Comparison of ENCODE assay signal across 31 cellular contexts in the genomic region with DNA sequence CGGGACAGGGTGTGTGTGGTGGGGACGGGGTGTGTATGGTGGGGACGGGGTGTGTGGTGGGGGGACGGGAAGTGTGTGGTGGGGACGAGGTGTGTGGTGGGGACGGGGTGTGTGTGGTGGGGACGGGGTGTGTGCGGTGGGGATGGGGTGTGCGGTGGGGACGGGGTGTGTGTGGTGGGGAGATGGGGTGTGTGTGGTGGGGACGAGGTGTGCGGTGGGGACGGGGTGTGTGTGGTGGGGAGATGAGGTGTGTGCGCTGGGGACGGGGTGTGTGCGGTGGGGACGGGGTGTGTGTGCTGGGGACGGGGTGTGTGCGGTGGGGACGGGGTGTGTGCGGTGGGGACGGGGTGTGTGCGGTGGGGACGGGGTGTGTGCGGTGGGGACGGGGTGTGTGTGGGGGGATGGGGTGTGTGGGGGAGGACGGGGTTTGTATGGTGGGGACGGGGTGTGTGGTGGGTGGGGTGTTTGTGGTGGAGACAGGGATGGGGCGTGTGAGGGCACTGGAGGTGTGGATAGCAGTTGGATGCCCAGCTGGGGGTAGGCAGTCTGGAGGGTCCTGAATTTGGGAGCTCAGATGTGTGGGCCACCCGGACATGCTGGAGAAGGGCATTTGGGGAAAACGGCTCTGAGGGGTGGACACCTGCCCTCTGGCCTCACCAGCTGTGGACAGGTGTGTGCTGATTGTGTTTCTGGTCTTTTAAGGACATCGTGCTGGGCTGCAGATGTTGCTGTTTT.
"Had no signal": no experiment of that assay in that cellular context is flagged by ENCODE, and none has a peak within 500 bp of the region (broad histone marks: within the 10 kb centered on the region; RNA-seq: fewer than 3 reads in every experiment).

No MANE protein-coding gene starts in this region.

- H3K4me1 ChIP-seq: breast epithelium, colonic mucosa, pancreas, prostate gland had no signal

- H3K27me3 ChIP-seq: breast epithelium, colonic mucosa, pancreas, sigmoid colon, stomach, tibial artery had no signal

- H3K9me3 ChIP-seq: breast epithelium, colonic mucosa, pancreas, prostate gland, sigmoid colon, stomach, tibial artery had no signal

- H3K4me3 ChIP-seq: breast epithelium, colonic mucosa, pancreas, prostate gland, sigmoid colon, stomach, tibial artery had no signal

- H3K36me3 Mint-ChIP-seq: activated naive CD4-positive, alpha-beta T cell treated with anti-CD3 and anti-CD28 coated beads, Interleukin-2, amount 50 U/mL, for 72 hours; mesothelial cell of epicardium had no signal

- H3K36me3 ChIP-seq: breast epithelium, colonic mucosa, pancreas, prostate gland, sigmoid colon, tibial artery, WERI-Rb-1 had no signal

- FAIRE-seq: frontal cortex, islet of Langerhans, pancreas, small intestine had no signal

- H3K27me3 Mint-ChIP-seq: activated CD8-positive, alpha-beta T cell treated with anti-CD3 and anti-CD28 coated beads for 36 hours; activated T-cell treated with anti-CD3 and anti-CD28 coated beads, Interleukin-2, amount 50 U/mL, for 24 hours; activated T-helper 17 cell treated with anti-CD3 and anti-CD28 coated beads, Interleukin-2, amount 50 U/mL, for 72 hours; naive B cell; T-helper 17 cell had no signal

- H3K4me1 Mint-ChIP-seq: mesothelial cell of epicardium had no signal

- H3K27ac Mint-ChIP-seq: activated CD8-positive, alpha-beta T cell treated with anti-CD3 and anti-CD28 coated beads for 36 hours; activated naive CD4-positive, alpha-beta T cell treated with anti-CD3 and anti-CD28 coated beads, Interleukin-2, amount 50 U/mL, for 72 hours; activated T-cell treated with anti-CD3 and anti-CD28 coated beads, Interleukin-2, amount 50 U/mL, for 24 hours; mesothelial cell of epicardium; T-helper 17 cell had no signal

- H3K9me3 Mint-ChIP-seq: activated CD8-positive, alpha-beta T cell treated with anti-CD3 and anti-CD28 coated beads for 36 hours; activated naive CD4-positive, alpha-beta T cell treated with anti-CD3 and anti-CD28 coated beads, Interleukin-2, amount 50 U/mL, for 72 hours; activated T-cell treated with anti-CD3 and anti-CD28 coated beads, Interleukin-2, amount 50 U/mL, for 24 hours; activated T-helper 17 cell treated with anti-CD3 and anti-CD28 coated beads, Interleukin-2, amount 50 U/mL, for 72 hours; mesothelial cell of epicardium; naive B cell; neural crest cell had no signal

- ATAC-seq: activated CD8-positive, alpha-beta T cell treated with anti-CD3 and anti-CD28 coated beads for 36 hours; activated naive CD4-positive, alpha-beta T cell treated with anti-CD3 and anti-CD28 coated beads, Interleukin-2, amount 50 U/mL, for 72 hours; activated T-helper 17 cell treated with anti-CD3 and anti-CD28 coated beads, Interleukin-2, amount 50 U/mL, for 72 hours; left ventricle myocardium superior; pancreas; SK-N-SH treated with all-trans-retinoic acid at 6 μM for 48 hours; T-helper 17 cell had no signal

- DNase-seq: activated CD4-positive, alpha-beta T cell treated with anti-CD3 and anti-CD28 coated beads for 1 hour; activated CD4-positive, alpha-beta T cell treated with anti-CD3 and anti-CD28 coated beads, Interleukin-2, amount 50 U/mL, for 1 hour; activated CD8-positive, alpha-beta T cell treated with anti-CD3 and anti-CD28 coated beads for 36 hours; activated naive CD4-positive, alpha-beta T cell; activated T-cell treated with anti-CD3 and anti-CD28 coated beads, Interleukin-2, amount 50 U/mL, for 24 hours; colonic mucosa; effector CD8-positive, alpha-beta T cell; left ventricle myocardium superior; mammary epithelial cell; naive B cell; nucleus accumbens; pancreas; retina; sigmoid colon; small intestine; stimulated activated CD4-positive, alpha-beta T cell treated with anti-CD3 and anti-CD28 coated beads, Interleukin-15, amount 100 ng/mL, for 24 hours; stimulated activated CD4-positive, alpha-beta T cell treated with anti-CD3 and anti-CD28 coated beads, Interleukin-2, amount 100 ng/mL, for 24 hours; stomach; T-helper 17 cell; T1000; WERI-Rb-1 had no signal

- H3K27ac ChIP-seq: breast epithelium, colonic mucosa, pancreas, prostate gland, sigmoid colon, stomach, tibial artery, WERI-Rb-1 had no signal

- H3K4me3 Mint-ChIP-seq: activated CD8-positive, alpha-beta T cell treated with anti-CD3 and anti-CD28 coated beads for 36 hours; activated T-cell treated with anti-CD3 and anti-CD28 coated beads, Interleukin-2, amount 50 U/mL, for 24 hours; activated T-helper 17 cell treated with anti-CD3 and anti-CD28 coated beads, Interleukin-2, amount 50 U/mL, for 72 hours; mesothelial cell of epicardium; neural crest cell; T-helper 17 cell had no signal
